13 cellular contexts compared by ENCODE assay signal in the genomic region with DNA sequence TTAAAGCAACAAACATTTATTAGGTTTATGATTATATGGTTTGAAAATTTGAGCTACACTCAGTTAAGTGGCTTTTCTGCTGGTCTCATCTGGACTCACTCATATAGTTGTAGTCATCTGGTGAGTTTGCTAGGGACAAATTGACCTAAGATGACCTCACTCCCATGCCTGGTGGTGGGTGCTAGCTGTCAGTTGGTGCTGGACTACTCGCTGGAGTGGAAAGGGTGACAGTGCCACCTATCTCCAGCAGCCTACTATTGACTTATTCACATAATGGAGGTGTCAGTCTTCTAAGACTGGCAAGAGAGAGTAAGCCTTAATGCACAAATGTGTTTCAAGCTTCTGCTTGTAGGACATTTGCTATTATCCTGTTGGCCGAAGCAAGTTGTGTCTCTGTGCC.
A peak's percentile ranks its signal among the peaks of the same experiment; 100 is the strongest.
DNase-seq lines count a peak whose midpoint lies in the region; ATAC-seq and TF ChIP-seq lines count a peak whose summit lies in the region.
"Had no signal": no experiment of that assay in that cellular context is flagged by ENCODE, and none has a peak within 500 bp of the region (broad histone marks: within the 10 kb centered on the region; RNA-seq: fewer than 3 reads in every experiment).

No MANE protein-coding gene starts in this region.

- H3K36me3 ChIP-seq in A673 (ENCODE audit: insufficient read depth, low read length, poor library complexity, severe bottlenecking) = no peaks in the 10 kb centered on the region
- H3K36me3 ChIP-seq: Peyer's patch had no signal

- no peak overlapping the region for H3K27ac ChIP-seq in A673 (ENCODE audit: low read depth, low read length, poor library complexity, severe bottlenecking)
- H3K27ac ChIP-seq: Peyer's patch had no signal

- BruUV-seq in A673 (replicated peaks; lab: Mats Ljungman, UMichigan) = no TSS peak

- H3K4me1 ChIP-seq in A673 (ENCODE audit: insufficient read depth, low read length, poor library complexity, severe bottlenecking) = peaks cover 4% of the 10 kb centered on the region
- H3K4me1 ChIP-seq: Peyer's patch had no signal

- H3K4me3 Mint-ChIP-seq in activated naive CD4-positive, alpha-beta T cell treated with anti-CD3 and anti-CD28 coated beads, Interleukin-2, amount 10 ng/mL, durations not matched to agents 7 days and 5 days = no peak overlapping the region
- H3K4me3 Mint-ChIP-seq: activated CD4-positive, alpha-beta T cell treated with anti-CD3 and anti-CD28 coated beads, Interleukin-2, amount 10 ng/mL, durations not matched to agents 7 days and 5 days; activated naive CD8-positive, alpha-beta T cell; naive B cell had no signal

- no peaks in the 10 kb centered on the region for H3K36me3 Mint-ChIP-seq in activated naive CD4-positive, alpha-beta T cell treated with anti-CD3 and anti-CD28 coated beads, Interleukin-2, amount 10 ng/mL, durations not matched to agents 7 days and 5 days
- H3K36me3 Mint-ChIP-seq: activated naive CD8-positive, alpha-beta T cell had no signal

- H3K4me1 Mint-ChIP-seq in activated naive CD4-positive, alpha-beta T cell treated with anti-CD3 and anti-CD28 coated beads, Interleukin-2, amount 10 ng/mL, durations not matched to agents 7 days and 5 days = no peaks in the 10 kb centered on the region
- H3K4me1 Mint-ChIP-seq: activated CD4-positive, alpha-beta T cell treated with anti-CD3 and anti-CD28 coated beads, Interleukin-2, amount 10 ng/mL, durations not matched to agents 7 days and 5 days; naive B cell had no signal

- POLR2A ChIA-PET in A673 (lab: Charles Lee; ENCODE audit: low non-redundant PET) = no interaction called here

- H3K9me3 ChIP-seq in A673 (ENCODE audit: low read depth, low read length, poor library complexity, severe bottlenecking) = no peaks in the 10 kb centered on the region
- H3K9me3 ChIP-seq: Peyer's patch had no signal

- H3K27me3 Mint-ChIP-seq in activated naive CD4-positive, alpha-beta T cell treated with anti-CD3 and anti-CD28 coated beads, Interleukin-2, amount 10 ng/mL, durations not matched to agents 7 days and 5 days = no peaks in the 10 kb centered on the region
- H3K27me3 Mint-ChIP-seq: activated naive CD8-positive, alpha-beta T cell; naive B cell had no signal

- no peaks in the 10 kb centered on the region for H3K27me3 ChIP-seq in A673 (replicated peaks; ENCODE audit: insufficient read depth, low read depth, low read length, poor library complexity)
- H3K27me3 ChIP-seq: Peyer's patch had no signal

- ATAC-seq in GM18870 (IDR thresholded peaks at IDR 0.05; ENCODE audit: unreplicated experiment) = peak; percentile 44
- ATAC-seq in HG02973 (IDR thresholded peaks at IDR 0.05; ENCODE audit: unreplicated experiment) = no peak

- no peaks in the 10 kb centered on the region for H3K9me3 Mint-ChIP-seq in activated naive CD4-positive, alpha-beta T cell treated with anti-CD3 and anti-CD28 coated beads, Interleukin-2, amount 10 ng/mL, durations not matched to agents 7 days and 5 days
- H3K9me3 Mint-ChIP-seq: activated CD4-positive, alpha-beta T cell treated with anti-CD3 and anti-CD28 coated beads, Interleukin-2, amount 10 ng/mL, durations not matched to agents 7 days and 5 days had no signal

- no peak overlapping the region for H3K4me3 ChIP-seq in A673 (ENCODE audit: low read depth, low read length, poor library complexity, severe bottlenecking)
- no peak overlapping the region for H3K4me3 ChIP-seq in choroid plexus epithelial cell (ENCODE audit: low read depth, low read length)
- H3K4me3 ChIP-seq: Peyer's patch had no signal

- TF ChIP-seq CTCF in A673 (conservative IDR thresholded peaks at IDR 0.05; ENCODE audit: low read depth, low read length) (peak; percentile 52), choroid plexus epithelial cell (conservative IDR thresholded peaks at IDR 0.05; ENCODE audit: low read depth, low read length) (peak; percentile 21)

- intact Hi-C loops in A673 (cut with micrococcal nuclease; ENCODE audit: unreplicated experiment) = loop anchor here (2.0 to 5.0 kb wide), 3 partner anchors 183 to 347 kb away; no protein-coding TSS in a partner anchor

- no peak overlapping the region for H3K27ac Mint-ChIP-seq in activated naive CD4-positive, alpha-beta T cell treated with anti-CD3 and anti-CD28 coated beads, Interleukin-2, amount 10 ng/mL, durations not matched to agents 7 days and 5 days
- H3K27ac Mint-ChIP-seq: activated CD4-positive, alpha-beta T cell treated with anti-CD3 and anti-CD28 coated beads, Interleukin-2, amount 10 ng/mL, durations not matched to agents 7 days and 5 days; activated naive CD8-positive, alpha-beta T cell had no signal

- DNase-seq in A673 (ENCODE audit: low spot score) (peak; percentile 45), NAMALWA (ENCODE audit: low spot score) (peak; percentile 6), choroid plexus epithelial cell (ENCODE audit: low read depth) (no peak), T-helper 1 cell (no peak), NCI-H187 treated with DMSO at 0.1 percent for 48 hours (lab: John Stamatoyannopoulos, UW) (no peak)
- DNase-seq in activated naive CD4-positive, alpha-beta T cell treated with anti-CD3 and anti-CD28 coated beads, Interleukin-2, amount 10 ng/mL, durations not matched to agents 7 days and 5 days = no peak
- DNase-seq: activated CD4-positive, alpha-beta T cell treated with anti-CD3 and anti-CD28 coated beads, Interleukin-2, amount 10 ng/mL, durations not matched to agents 7 days and 5 days; naive B cell; Peyer's patch; substantia nigra had no signal

- CTCF ChIA-PET in A673 (lab: Charles Lee) = no interaction called here
- CTCF ChIA-PET in activated naive CD4-positive, alpha-beta T cell treated with anti-CD3 and anti-CD28 coated beads, Interleukin-2, amount 10 ng/mL, durations not matched to agents 7 days and 5 days (lab: Charles Lee) = no interaction called here

Comparison
In these comparisons a context has a peak if more than half of its experiments do, and no peak if none do; other contexts are left out.
1. DNase-seq: peak in A673 (single experiment) and NAMALWA (single experiment); none in choroid plexus epithelial cell (single experiment), T-helper 1 cell (0 of 5), NCI-H187 treated with DMSO at 0.1 percent for 48 hours (single experiment) and activated naive CD4-positive, alpha-beta T cell treated with anti-CD3 and anti-CD28 coated beads, Interleukin-2, amount 10 ng/mL, durations not matched to agents 7 days and 5 days (single experiment).